In the genomic region with DNA sequence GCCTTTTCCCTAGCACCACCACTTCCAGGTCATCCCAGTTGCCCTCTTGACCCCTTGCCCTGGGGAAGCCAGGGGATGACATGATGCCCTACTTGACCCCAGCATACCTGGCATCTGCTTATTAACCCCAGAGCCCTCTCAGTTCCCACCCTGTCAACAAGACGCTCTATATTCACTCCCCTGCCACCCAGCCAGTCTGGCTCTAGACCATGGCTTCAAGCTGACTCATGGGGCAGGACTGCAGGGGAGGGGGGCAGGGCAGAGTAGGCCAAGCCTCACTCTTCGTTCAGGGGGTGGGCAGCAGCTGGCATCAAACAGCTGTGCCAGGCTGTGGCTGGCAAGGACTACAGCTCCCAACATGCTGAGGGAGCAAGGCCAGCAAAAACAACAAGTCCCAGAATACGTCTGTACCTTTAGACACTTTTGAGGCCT, we compare ENCODE assay signal across 7 cellular contexts. TPM values are rescaled to one million over a fixed set of nuclear protein-coding genes. Genes with fewer than 3 reads are reported as not detected.
DNase-seq lines count a peak whose midpoint lies in the region; ATAC-seq and TF ChIP-seq lines count a peak whose summit lies in the region.

No MANE protein-coding gene starts in this region.

- peak; percentile 26 for DNase-seq in HCEC 1CT
- DNase-seq in UCSD-AML1 (lab: John Stamatoyannopoulos, UW; ENCODE audit: unreplicated experiment): peak; percentile 27
- DNase-seq in putamen (ENCODE audit: low spot score): peak; percentile 68
- DNase-seq in NCI-H1105 treated with DMSO at 0.1 percent for 48 hours (lab: John Stamatoyannopoulos, UW): no peak

- ATAC-seq in gastroesophageal sphincter (no peak), HG02623 (IDR thresholded peaks at IDR 0.05; ENCODE audit: unreplicated experiment) (no peak), HG03196 (IDR thresholded peaks at IDR 0.05; ENCODE audit: unreplicated experiment) (no peak)

- no peaks in the 10 kb centered on the region for H3K27me3 ChIP-seq in gastroesophageal sphincter

- H3K9me3 ChIP-seq in gastroesophageal sphincter: no peaks in the 10 kb centered on the region

- peaks cover 0 to 34% of the 10 kb centered on the region in 2 donors for H3K36me3 ChIP-seq in gastroesophageal sphincter

- peaks cover 10 to 60% (median 38%) of the 10 kb centered on the region in 3 donors for H3K4me1 ChIP-seq in gastroesophageal sphincter

- TF ChIP-seq CTCF in gastroesophageal sphincter (IDR thresholded peaks at IDR 0.05): no peak

- H3K27ac ChIP-seq in gastroesophageal sphincter: peak overlapping the region in 3 of 4 donors; percentile 84 to 96 (median 91)

- no peak for TF ChIP-seq POLR2A in gastroesophageal sphincter (IDR thresholded peaks at IDR 0.05)

- TF ChIP-seq EP300 in gastroesophageal sphincter (IDR thresholded peaks at IDR 0.05): no peak

- WGBS in gastroesophageal sphincter (ENCODE audit: low coverage in 1 of 2), 2 donors: 15% methylated on average over 3 of the region's 3 CpGs; no CpG with 5 or more reads in 1 of the 2 donors

- peak overlapping the region in 1 of 2 donors; percentile 88 for H3K4me3 ChIP-seq in gastroesophageal sphincter

RNA-seq across cellular contexts. Expression of a gene that starts 5.3 kb away (rescaled TPM):
- total RNA-seq in gastroesophageal sphincter: 10 to 100 TPM; 13.4 to 32.6 (median 18.3) TPM

RNA-seq across cellular contexts. Expression of a gene that starts 7.4 kb away (rescaled TPM):
- total RNA-seq in gastroesophageal sphincter: 100 to 1,000 TPM in 3 of 4 donors, 10 to 100 TPM in 1; 96.0 to 123 (median 110) TPM

RNA-seq across cellular contexts. Expression of a gene that starts 14.0 kb away (rescaled TPM):
- total RNA-seq in gastroesophageal sphincter: 10 to 100 TPM in 2 of 4 donors, 1 to 10 TPM in 2; 6.5 to 11.4 (median 9.9) TPM

RNA-seq across cellular contexts. Expression of a gene that starts 30.6 kb away (rescaled TPM):
- total RNA-seq in gastroesophageal sphincter: 1 to 10 TPM; 3.0 to 7.2 (median 5.1) TPM

RNA-seq across cellular contexts. Expression of a gene that starts 37.9 kb away (rescaled TPM):
- 100 to 1,000 TPM; 136 to 200 (median 175) TPM for total RNA-seq in gastroesophageal sphincter
